Comparison of ENCODE assay signal across 13 cellular contexts in genomic region chr12:647713-648085, GRCh38.
"Had no signal": no experiment of that assay in that cellular context is flagged by ENCODE, and none has a peak within 500 bp of the region (broad histone marks: within the 10 kb centered on the region; RNA-seq: fewer than 3 reads in every experiment).

No MANE protein-coding gene starts in this region.

- ATAC-seq: body of pancreas; left lobe of liver; stimulated activated naive CD8-positive, alpha-beta T cell treated with anti-CD3 and anti-CD28 coated beads, Interleukin-15, amount 100 ng/mL, for 72 hours had no signal

- H3K9me3 ChIP-seq: body of pancreas had no signal

- DNase-seq: activated CD4-positive, alpha-beta T cell treated with anti-CD3 and anti-CD28 coated beads, Interleukin-2, amount 10 ng/mL, durations not matched to agents 7 days and 5 days; activated CD4-positive, CD25-positive, alpha-beta regulatory T cell; activated effector memory CD4-positive, alpha-beta T cell treated with Interleukin-2 at 50 U/mL for 16 hours; amniotic stem cell; body of pancreas; cerebellar nuclear complex; dermis blood vessel endothelial cell; erythroblast; mesenchymal stem cell; stimulated activated CD4-positive, alpha-beta T cell treated with anti-CD3 and anti-CD28 coated beads, Interleukin-4, amount 100 ng/mL, for 4 hours; stimulated activated naive CD8-positive, alpha-beta T cell treated with anti-CD3 and anti-CD28 coated beads, Interleukin-15, amount 100 ng/mL, for 72 hours; trophoblast cell had no signal

- H3K27me3 ChIP-seq: body of pancreas had no signal

- H3K4me3 ChIP-seq: body of pancreas had no signal
